In genomic region chrX:17700976-17701375, GRCh38 we compare ENCODE assay signal across 38 cellular contexts.
"Had no signal": no experiment of that assay in that cellular context is flagged by ENCODE, and none has a peak within 500 bp of the region (broad histone marks: within the 10 kb centered on the region; RNA-seq: fewer than 3 reads in every experiment).

No MANE protein-coding gene starts in this region.

- H3K36me3 Mint-ChIP-seq: activated CD4-positive, alpha-beta memory T cell treated with anti-CD3 and anti-CD28 coated beads for 36 hours; activated CD8-positive, alpha-beta memory T cell treated with anti-CD3 and anti-CD28 coated beads, Interleukin-2, amount 10 ng/mL, durations not matched to agents 7 days and 5 days; activated naive CD4-positive, alpha-beta T cell treated with anti-CD3 and anti-CD28 coated beads, Interleukin-2, amount 50 U/mL, for 24 hours had no signal

- H3K4me3 Mint-ChIP-seq: activated B cell treated with CpG ODN at 0.5 μM for 24 hours; activated CD4-positive, alpha-beta memory T cell treated with anti-CD3 and anti-CD28 coated beads for 36 hours; activated CD4-positive, alpha-beta T cell treated with anti-CD3 and anti-CD28 coated beads for 36 hours; activated CD4-positive, alpha-beta T cell treated with anti-CD3 and anti-CD28 coated beads, Interleukin-2, amount 10 ng/mL, durations not matched to agents 24 days and 14 days; activated CD8-positive, alpha-beta memory T cell treated with anti-CD3 and anti-CD28 coated beads, Interleukin-2, amount 10 ng/mL, durations not matched to agents 7 days and 5 days; activated CD8-positive, alpha-beta T cell treated with anti-CD3 and anti-CD28 coated beads, Interleukin-2, amount 10 ng/mL, durations not matched to agents 7 days and 5 days; activated naive CD4-positive, alpha-beta T cell treated with anti-CD3 and anti-CD28 coated beads for 36 hours; activated naive CD4-positive, alpha-beta T cell treated with anti-CD3 and anti-CD28 coated beads, Interleukin-2, amount 50 U/mL, for 24 hours; activated naive CD8-positive, alpha-beta T cell treated with anti-CD3 and anti-CD28 coated beads for 36 hours; activated naive CD8-positive, alpha-beta T cell treated with anti-CD3 and anti-CD28 coated beads, Interleukin-2, amount 50 U/mL, for 24 hours; activated T-helper 1 cell treated with anti-CD3 and anti-CD28 coated beads, Interleukin-12 subunit alpha, Interleukin-12 subunit beta, Interleukin-2, Interleukin-4 antibody, amounts not matched to agents 30 ng/mL and 10 ng/mL and 1 ng/mL, durations not matched to agents 14 hours and 24 hours and 36 hours; central memory CD8-positive, alpha-beta T cell; dendritic cell treated with granulocyte-macrophage colony-stimulating factor and Interleukin-4, amounts not matched to agents 40 ng/mL and 50 ng/mL, for 4 days; endodermal cell; T-helper 2 cell treated with Interferon-gamma antibody and Interleukin-4, amounts not matched to agents 5 μg/mL and 100 μg/mL, for 36 hours had no signal

- H3K4me1 Mint-ChIP-seq: activated B cell treated with CpG ODN at 0.5 μM for 24 hours; activated CD4-positive, alpha-beta T cell treated with anti-CD3 and anti-CD28 coated beads for 36 hours; activated CD4-positive, alpha-beta T cell treated with anti-CD3 and anti-CD28 coated beads, Interleukin-2, amount 10 ng/mL, durations not matched to agents 24 days and 14 days; activated CD8-positive, alpha-beta memory T cell treated with anti-CD3 and anti-CD28 coated beads, Interleukin-2, amount 10 ng/mL, durations not matched to agents 7 days and 5 days; activated naive CD4-positive, alpha-beta T cell treated with anti-CD3 and anti-CD28 coated beads, Interleukin-2, amount 50 U/mL, for 24 hours; activated naive CD8-positive, alpha-beta T cell treated with anti-CD3 and anti-CD28 coated beads for 36 hours; activated naive CD8-positive, alpha-beta T cell treated with anti-CD3 and anti-CD28 coated beads, Interleukin-2, amount 50 U/mL, for 24 hours; central memory CD8-positive, alpha-beta T cell; endodermal cell had no signal

- H3K4me3 ChIP-seq: adrenal gland, body of pancreas, cardiac muscle cell, coronary artery, dorsolateral prefrontal cortex, esophagus muscularis mucosa, gastrocnemius medialis, heart left ventricle had no signal

- ATAC-seq: activated CD4-positive, alpha-beta T cell treated with anti-CD3 and anti-CD28 coated beads for 36 hours; activated CD8-positive, alpha-beta memory T cell treated with anti-CD3 and anti-CD28 coated beads, Interleukin-2, amount 10 ng/mL, durations not matched to agents 7 days and 5 days; activated CD8-positive, alpha-beta T cell treated with anti-CD3 and anti-CD28 coated beads, Interleukin-2, amount 10 ng/mL, durations not matched to agents 7 days and 5 days; activated naive CD8-positive, alpha-beta T cell treated with anti-CD3 and anti-CD28 coated beads, Interleukin-2, amount 50 U/mL, for 24 hours; body of pancreas; foreskin keratinocyte; gastrocnemius medialis; heart left ventricle had no signal

- H3K4me1 ChIP-seq: adrenal gland, body of pancreas, esophagus muscularis mucosa, gastrocnemius medialis, heart left ventricle had no signal

- H3K9me3 Mint-ChIP-seq: activated B cell treated with CpG ODN at 0.5 μM for 24 hours; activated CD4-positive, alpha-beta memory T cell treated with anti-CD3 and anti-CD28 coated beads for 36 hours; activated CD4-positive, alpha-beta T cell treated with anti-CD3 and anti-CD28 coated beads, Interleukin-2, amount 10 ng/mL, durations not matched to agents 24 days and 14 days; activated naive CD4-positive, alpha-beta T cell treated with anti-CD3 and anti-CD28 coated beads for 36 hours; activated naive CD4-positive, alpha-beta T cell treated with anti-CD3 and anti-CD28 coated beads, Interleukin-2, amount 50 U/mL, for 24 hours; activated naive CD8-positive, alpha-beta T cell treated with anti-CD3 and anti-CD28 coated beads for 36 hours; activated naive CD8-positive, alpha-beta T cell treated with anti-CD3 and anti-CD28 coated beads, Interleukin-2, amount 50 U/mL, for 24 hours; activated T-helper 1 cell treated with anti-CD3 and anti-CD28 coated beads, Interleukin-12 subunit alpha, Interleukin-12 subunit beta, Interleukin-2, Interleukin-4 antibody, amounts not matched to agents 30 ng/mL and 10 ng/mL and 1 ng/mL, durations not matched to agents 14 hours and 24 hours and 36 hours; activated T-helper 2 cell treated with anti-CD3 and anti-CD28 coated beads, Interferon-gamma antibody, Interleukin-2, Interleukin-4, amounts not matched to agents 10 μg/mL and 5 μg/mL and 100 μg/mL, durations not matched to agents 14 hours and 24 hours and 36 hours; central memory CD8-positive, alpha-beta T cell; dendritic cell treated with granulocyte-macrophage colony-stimulating factor and Interleukin-4, amounts not matched to agents 40 ng/mL and 50 ng/mL, for 4 days; endodermal cell; T-helper 2 cell treated with Interferon-gamma antibody and Interleukin-4, amounts not matched to agents 5 μg/mL and 100 μg/mL, for 36 hours had no signal

- H3K27ac Mint-ChIP-seq: activated B cell treated with CpG ODN at 0.5 μM for 24 hours; activated CD4-positive, alpha-beta memory T cell treated with anti-CD3 and anti-CD28 coated beads for 36 hours; activated CD4-positive, alpha-beta T cell treated with anti-CD3 and anti-CD28 coated beads for 36 hours; activated CD4-positive, alpha-beta T cell treated with anti-CD3 and anti-CD28 coated beads, Interleukin-2, amount 10 ng/mL, durations not matched to agents 24 days and 14 days; activated CD8-positive, alpha-beta memory T cell treated with anti-CD3 and anti-CD28 coated beads, Interleukin-2, amount 10 ng/mL, durations not matched to agents 7 days and 5 days; activated CD8-positive, alpha-beta T cell treated with anti-CD3 and anti-CD28 coated beads, Interleukin-2, amount 10 ng/mL, durations not matched to agents 7 days and 5 days; activated naive CD4-positive, alpha-beta T cell treated with anti-CD3 and anti-CD28 coated beads for 36 hours; activated naive CD4-positive, alpha-beta T cell treated with anti-CD3 and anti-CD28 coated beads, Interleukin-2, amount 50 U/mL, for 24 hours; activated naive CD8-positive, alpha-beta T cell treated with anti-CD3 and anti-CD28 coated beads for 36 hours; activated naive CD8-positive, alpha-beta T cell treated with anti-CD3 and anti-CD28 coated beads, Interleukin-2, amount 50 U/mL, for 24 hours; activated T-helper 1 cell treated with anti-CD3 and anti-CD28 coated beads, Interleukin-12 subunit alpha, Interleukin-12 subunit beta, Interleukin-2, Interleukin-4 antibody, amounts not matched to agents 30 ng/mL and 10 ng/mL and 1 ng/mL, durations not matched to agents 14 hours and 24 hours and 36 hours; activated T-helper 2 cell treated with anti-CD3 and anti-CD28 coated beads, Interferon-gamma antibody, Interleukin-2, Interleukin-4, amounts not matched to agents 10 μg/mL and 5 μg/mL and 100 μg/mL, durations not matched to agents 14 hours and 24 hours and 36 hours; dendritic cell treated with granulocyte-macrophage colony-stimulating factor and Interleukin-4, amounts not matched to agents 40 ng/mL and 50 ng/mL, for 4 days; endodermal cell; T-helper 2 cell treated with Interferon-gamma antibody and Interleukin-4, amounts not matched to agents 5 μg/mL and 100 μg/mL, for 36 hours had no signal

- H3K27me3 ChIP-seq: adrenal gland, body of pancreas, cardiac muscle cell, esophagus muscularis mucosa, foreskin keratinocyte, gastrocnemius medialis had no signal

- H3K9me3 ChIP-seq: adrenal gland, body of pancreas, esophagus muscularis mucosa, gastrocnemius medialis, heart left ventricle had no signal

- H3K27ac ChIP-seq: adrenal gland, body of pancreas, cardiac muscle cell, coronary artery, dorsolateral prefrontal cortex, esophagus muscularis mucosa, foreskin keratinocyte, gastrocnemius medialis, heart left ventricle, WERI-Rb-1 had no signal

- H3K27me3 Mint-ChIP-seq: activated CD4-positive, alpha-beta memory T cell treated with anti-CD3 and anti-CD28 coated beads for 36 hours; activated CD4-positive, alpha-beta T cell treated with anti-CD3 and anti-CD28 coated beads for 36 hours; activated CD4-positive, alpha-beta T cell treated with anti-CD3 and anti-CD28 coated beads, Interleukin-2, amount 10 ng/mL, durations not matched to agents 24 days and 14 days; activated naive CD4-positive, alpha-beta T cell treated with anti-CD3 and anti-CD28 coated beads, Interleukin-2, amount 50 U/mL, for 24 hours; activated naive CD8-positive, alpha-beta T cell treated with anti-CD3 and anti-CD28 coated beads for 36 hours; activated naive CD8-positive, alpha-beta T cell treated with anti-CD3 and anti-CD28 coated beads, Interleukin-2, amount 50 U/mL, for 24 hours; central memory CD8-positive, alpha-beta T cell; dendritic cell treated with granulocyte-macrophage colony-stimulating factor and Interleukin-4, amounts not matched to agents 40 ng/mL and 50 ng/mL, for 4 days had no signal

- DNase-seq: activated B cell treated with CpG ODN at 0.5 μM for 24 hours; activated CD4-positive, alpha-beta memory T cell treated with anti-CD3 and anti-CD28 coated beads for 36 hours; activated CD4-positive, alpha-beta T cell treated with anti-CD3 and anti-CD28 coated beads for 36 hours; activated CD4-positive, alpha-beta T cell treated with anti-CD3 and anti-CD28 coated beads, Interleukin-2, amount 10 ng/mL, durations not matched to agents 24 days and 14 days; activated CD4-positive, CD25-positive, alpha-beta regulatory T cell treated with anti-CD3 and anti-CD28 coated beads, Interleukin-2, amount 50 U/mL, for 72 hours; activated CD8-positive, alpha-beta memory T cell treated with anti-CD3 and anti-CD28 coated beads, Interleukin-2, amount 10 ng/mL, durations not matched to agents 7 days and 5 days; activated CD8-positive, alpha-beta memory T cell treated with anti-CD3 and anti-CD28 coated beads, Interleukin-2, amount 50 U/mL, for 4 hours; activated CD8-positive, alpha-beta T cell treated with anti-CD3 and anti-CD28 coated beads, Interleukin-2, amount 10 ng/mL, durations not matched to agents 7 days and 5 days; activated effector memory CD4-positive, alpha-beta T cell treated with anti-CD3 and anti-CD28 coated beads, Interleukin-2, amount 50 U/mL, for 16 hours; activated naive CD4-positive, alpha-beta T cell treated with anti-CD3 and anti-CD28 coated beads for 36 hours; activated naive CD8-positive, alpha-beta T cell treated with anti-CD3 and anti-CD28 coated beads for 36 hours; activated naive CD8-positive, alpha-beta T cell treated with anti-CD3 and anti-CD28 coated beads, Interleukin-2, amount 50 U/mL, for 24 hours; activated T-cell treated with anti-CD3 and anti-CD28 coated beads, Interleukin-2, amount 50 U/mL, for 1 hour; activated T-cell treated with anti-CD3 and anti-CD28 coated beads, Interleukin-2, amount 50 U/mL, for 48 hours; adrenal gland; amygdala; aorta; body of pancreas; dorsolateral prefrontal cortex; effector memory CD4-positive, alpha-beta T cell; endodermal cell; erythroblast; foreskin keratinocyte; gastrocnemius medialis; glutamatergic neuron; heart left ventricle; hypothalamus; T1000; WERI-Rb-1 had no signal

- H3K36me3 ChIP-seq: adrenal gland, cardiac muscle cell, esophagus muscularis mucosa, gastrocnemius medialis, heart left ventricle, WERI-Rb-1 had no signal
